12 cellular contexts compared by ENCODE assay signal in the genomic region with DNA sequence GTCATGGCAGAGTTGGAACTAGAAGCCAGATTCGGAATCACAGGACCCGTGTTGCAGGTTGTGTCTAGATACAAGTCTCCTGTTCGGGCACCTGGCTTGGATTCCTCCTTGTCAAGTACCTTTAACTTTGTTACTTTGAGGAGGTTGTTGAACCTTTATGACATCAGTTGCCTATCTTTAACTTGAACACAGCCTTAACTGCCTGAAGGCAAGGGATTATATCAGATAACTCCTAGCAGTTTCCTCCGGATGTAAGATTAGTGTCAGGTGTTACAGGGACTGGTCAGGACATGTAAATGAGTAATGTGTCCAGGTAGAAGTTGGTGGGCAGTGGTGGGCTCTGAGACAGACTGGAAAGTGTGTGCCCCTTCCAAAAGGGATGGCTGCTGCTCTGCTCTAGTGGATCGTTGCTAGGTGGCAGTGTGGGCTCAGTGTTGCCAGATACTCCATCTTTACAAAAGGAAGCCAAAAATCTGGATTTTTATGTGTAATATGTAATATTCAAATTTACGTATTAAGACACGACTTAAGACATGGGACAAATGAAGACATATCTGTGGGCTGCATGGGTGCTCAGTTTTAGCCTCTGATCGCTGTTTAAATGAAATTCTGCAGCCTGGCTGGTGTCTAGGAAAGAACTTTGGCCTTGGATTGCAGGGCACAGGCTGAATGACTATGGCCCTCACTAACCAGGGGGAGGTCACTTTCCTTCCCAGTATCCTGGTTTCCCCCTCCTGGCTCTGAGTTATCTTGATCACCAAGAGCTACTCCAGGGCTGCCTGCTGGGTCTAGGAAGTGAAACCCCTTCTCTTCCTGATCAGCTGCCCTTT. TPM values are rescaled to one million over a fixed set of nuclear protein-coding genes. Genes with fewer than 3 reads are reported as not detected.
DNase-seq lines count a peak whose midpoint lies in the region; ATAC-seq and TF ChIP-seq lines count a peak whose summit lies in the region.
"Had no signal": no experiment of that assay in that cellular context is flagged by ENCODE, and none has a peak within 500 bp of the region (broad histone marks: within the 10 kb centered on the region; RNA-seq: fewer than 3 reads in every experiment).

No MANE protein-coding gene starts in this region.

- 60 to 77% methylated on average over 3 to 8 of the region's 8 CpGs for WGBS in transverse colon (ENCODE audit: low coverage in 1 of 2), 2 donors

- H3K27me3 ChIP-seq in breast epithelium (no peaks in the 10 kb centered on the region), WERI-Rb-1 (ENCODE audit: insufficient read depth, low read depth, severe bottlenecking) (no peaks in the 10 kb centered on the region), iPS-15b (ENCODE audit: control insufficient read depth, insufficient read depth, low read length) (no peaks in the 10 kb centered on the region), transverse colon (no peaks in the 10 kb centered on the region)

- no peak for TF ChIP-seq POLR2A in breast epithelium (IDR thresholded peaks at IDR 0.05)
- TF ChIP-seq POLR2A in transverse colon (IDR thresholded peaks at IDR 0.05) = no peak

- no peak for TF ChIP-seq EP300 in transverse colon (IDR thresholded peaks at IDR 0.05; ENCODE audit: low read depth)

- CTCF ChIA-PET in MCF 10A (lab: Yijun Ruan, JAX) = interaction anchor here (0.6 to 1.7 kb wide), 6 partner anchors 9 to 1234 kb away, joined by 3 to 6 read pairs (median 3); no protein-coding TSS in a partner anchor

- H3K27ac ChIP-seq in breast epithelium (no peak overlapping the region), WERI-Rb-1 (peak overlapping the region; percentile 77), transverse colon (peak overlapping the region; percentile 56 to 76 (median 62))

- peaks cover 40% of the 10 kb centered on the region for H3K4me1 Mint-ChIP-seq in MCF 10A (ENCODE audit: insufficient read depth, unreplicated experiment)

- DNase-seq in MCF 10A (ENCODE audit: unreplicated experiment) (peak; percentile 5), breast epithelium (ENCODE audit: low spot score in 2 of 2) (no peak), WERI-Rb-1 (no peak), transverse colon (peak; percentile 39), sciatic nerve (ENCODE audit: low spot score) (no peak), NCI-H187 (lab: John Stamatoyannopoulos, UW) (no peak)
- DNase-seq: activated CD4-positive, CD25-positive, alpha-beta regulatory T cell; cortex of kidney; NCI-H187 treated with DMSO at 0.1 percent for 48 hours had no signal

- H3K27ac Mint-ChIP-seq in MCF 10A (ENCODE audit: low read depth, unreplicated experiment) = peak overlapping the region; percentile 26
- H3K27ac Mint-ChIP-seq: activated T-helper 17 cell treated with anti-CD3 and anti-CD28 coated beads, Interleukin-2, amount 50 U/mL, for 72 hours had no signal

- no TSS peak for BruUV-seq in MCF 10A (replicated peaks; lab: Mats Ljungman, UMichigan)

- TF ChIP-seq CTCF in MCF 10A (IDR thresholded peaks at IDR 0.05; ENCODE audit: unreplicated experiment) = no peak
- no peak for TF ChIP-seq CTCF in breast epithelium (IDR thresholded peaks at IDR 0.05)
- TF ChIP-seq CTCF in WERI-Rb-1 (IDR thresholded peaks at IDR 0.05; ENCODE audit: low read depth, low read length) = 0 out of 2 replicates have a peak, but pooled peaks have one; percentile 22
- no peak for TF ChIP-seq CTCF in transverse colon (IDR thresholded peaks at IDR 0.05)

- H3K9ac ChIP-seq in iPS-15b (ENCODE audit: low read depth, low read length) = peak overlapping the region; percentile 41

- H3K36me3 Mint-ChIP-seq in MCF 10A (ENCODE audit: insufficient read depth, unreplicated experiment) = peaks cover 17% of the 10 kb centered on the region

- ATAC-seq in HG03139 (IDR thresholded peaks at IDR 0.05; ENCODE audit: unreplicated experiment) = no peak
- ATAC-seq in sciatic nerve = no peak
- ATAC-seq: activated T-helper 17 cell treated with anti-CD3 and anti-CD28 coated beads, Interleukin-2, amount 50 U/mL, for 72 hours had no signal

- H3K4me1 ChIP-seq in breast epithelium (peaks cover 0 to 16% of the 10 kb centered on the region in 2 donors), iPS-15b (ENCODE audit: control insufficient read depth, insufficient read depth, low read length) (peaks cover 3% of the 10 kb centered on the region), transverse colon (peaks cover 78 to 95% (median 84%) of the 10 kb centered on the region in 4 donors)

- H3K36me3 ChIP-seq in breast epithelium (no peaks in the 10 kb centered on the region), WERI-Rb-1 (peaks cover 2% of the 10 kb centered on the region), iPS-15b (ENCODE audit: control insufficient read depth, insufficient read depth, low read length) (no peaks in the 10 kb centered on the region), transverse colon (peaks cover 0 to 3% (median 0%) of the 10 kb centered on the region in 4 donors)

- no peaks in the 10 kb centered on the region for H3K27me3 Mint-ChIP-seq in MCF 10A (ENCODE audit: insufficient read depth, unreplicated experiment)
- H3K27me3 Mint-ChIP-seq: activated T-helper 17 cell treated with anti-CD3 and anti-CD28 coated beads, Interleukin-2, amount 50 U/mL, for 72 hours had no signal

- H3K9me3 ChIP-seq in breast epithelium = no peaks in the 10 kb centered on the region
- H3K9me3 ChIP-seq in WERI-Rb-1 (ENCODE audit: severe bottlenecking) = peaks cover 4% of the 10 kb centered on the region
- H3K9me3 ChIP-seq in iPS-15b (ENCODE audit: control insufficient read depth, insufficient read depth, low read length) = no peaks in the 10 kb centered on the region
- no peaks in the 10 kb centered on the region for H3K9me3 ChIP-seq in transverse colon

- H3K9me3 Mint-ChIP-seq in MCF 10A (ENCODE audit: unreplicated experiment) = no peaks in the 10 kb centered on the region
- H3K9me3 Mint-ChIP-seq: activated T-helper 17 cell treated with anti-CD3 and anti-CD28 coated beads, Interleukin-2, amount 50 U/mL, for 72 hours had no signal

- POLR2A ChIA-PET in MCF 10A (lab: Yijun Ruan, JAX) = interaction anchor here (0.6 to 1.2 kb wide), 2 partner anchors 16 to 154 kb away, joined by 3 read pairs; no protein-coding TSS in a partner anchor

- no peak overlapping the region for H3K4me3 ChIP-seq in breast epithelium
- no peak overlapping the region for H3K4me3 ChIP-seq in WERI-Rb-1 (ENCODE audit: low read depth, low read length)
- no peak overlapping the region for H3K4me3 ChIP-seq in iPS-15b (ENCODE audit: low read depth, low read length)
- no peak overlapping the region for H3K4me3 ChIP-seq in transverse colon

- intact Hi-C loops in MCF 10A (cut with micrococcal nuclease) (no loop called here), breast epithelium (cut with DNase I; ENCODE audit: low total_unique reads) (no loop called here), transverse colon (cut with DNase I; ENCODE audit: low total_unique reads) (no loop called here), sciatic nerve (cut with DNase I) (no loop called here)

- in situ Hi-C loops in transverse colon (cut with MboI; ENCODE audit: low pct_ligation_motif_present in 1 of 4, low pct_unique_long_range_greater_than_20kb in 1 of 4, low sequenced_read_pairs in 3 of 4) = no loop called here

- no peak overlapping the region for H3K4me3 Mint-ChIP-seq in MCF 10A (ENCODE audit: unreplicated experiment)

RNA-seq across cellular contexts. Expression of gene CHMP4B, which starts 27.1 kb away (rescaled TPM):
- total RNA-seq in MCF 10A (2022) (77.6 and 95.2 TPM in 2 replicates), breast epithelium (100 to 1,000 TPM in 1 of 3 donors, 10 to 100 TPM in 2; 76.4 to 106 (median 95.4) TPM), transverse colon (100 to 1,000 TPM; 182 to 263 (median 213) TPM), sciatic nerve (72.8 TPM)

Comparison
In these comparisons a context has a peak if more than half of its experiments do, and no peak if none do; other contexts are left out.
1. DNase-seq: peak in MCF 10A (single experiment) and transverse colon (single experiment); none in breast epithelium (0 of 2), WERI-Rb-1 (single experiment), sciatic nerve (single experiment) and NCI-H187 (0 of 2).
2. H3K27ac ChIP-seq: peak in WERI-Rb-1 (single experiment) and transverse colon (4 of 4); none in breast epithelium (0 of 2).